ENCODE assay signal across 8 cellular contexts in the genomic region with DNA sequence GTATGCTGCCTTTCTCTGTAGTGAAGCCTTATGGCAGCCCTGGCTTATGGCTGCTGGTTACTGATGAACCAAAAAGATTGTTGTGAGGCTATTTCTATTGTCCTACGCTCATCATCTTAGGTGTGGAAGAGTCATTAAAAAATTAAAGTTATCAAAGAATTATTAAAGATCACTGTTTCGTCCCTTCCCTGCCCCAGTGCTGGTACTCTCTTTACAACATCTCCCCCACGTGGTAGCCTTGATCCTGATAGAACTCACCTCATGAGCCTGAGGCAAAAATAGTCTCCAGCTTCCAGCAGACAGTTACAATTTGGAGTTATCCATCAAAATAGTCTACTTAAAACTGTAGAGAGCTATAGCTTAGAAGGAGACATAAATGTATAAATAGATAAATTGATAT.
DNase-seq lines count a peak whose midpoint lies in the region; TF ChIP-seq lines count a peak whose summit lies in the region.

No MANE protein-coding gene starts in this region.

- TF ChIP-seq CTCF in GM10248 (IDR thresholded peaks at IDR 0.05; ENCODE audit: control extremely low read depth, extremely low read depth, low read depth, missing control alignments) (peak; percentile 58), GM20000 (IDR thresholded peaks at IDR 0.05; ENCODE audit: extremely low read depth, missing control alignments) (peak; percentile 61), fibroblast of pulmonary artery (IDR thresholded peaks at IDR 0.05; ENCODE audit: low read length, missing control alignments) (peak; percentile 38)

- intact Hi-C loops in activated CD4-positive, alpha-beta memory T cell treated with anti-CD3 and anti-CD28 coated beads for 36 hours (cut with micrococcal nuclease): loop anchor here (2.0 kb wide), 1 partner anchor 130 kb away; no protein-coding TSS in a partner anchor

- DNase-seq in GM10248 (ENCODE audit: extremely low spot score) (peak; percentile 38), GM20000 (ENCODE audit: low spot score) (peak; percentile 35), HT-29 (ENCODE audit: low spot score) (peak; percentile 25), fibroblast of pulmonary artery (ENCODE audit: low read depth) (peak; percentile 21), NCI-H226 (no peak), NCI-H446 treated with DMSO at 0.1 percent for 48 hours (lab: John Stamatoyannopoulos, UW) (no peak), cortex of kidney (lab: John Stamatoyannopoulos, UW) (no peak)
- DNase-seq in activated CD4-positive, alpha-beta memory T cell treated with anti-CD3 and anti-CD28 coated beads for 36 hours: no peak

- no peaks in the 10 kb centered on the region for H3K27me3 Mint-ChIP-seq in activated CD4-positive, alpha-beta memory T cell treated with anti-CD3 and anti-CD28 coated beads for 36 hours

- POLR2A ChIA-PET in GM10248 (lab: Yijun Ruan, JAX): no interaction called here
- POLR2A ChIA-PET in activated CD4-positive, alpha-beta memory T cell treated with anti-CD3 and anti-CD28 coated beads for 36 hours (lab: Charles Lee): no interaction called here

- no peak overlapping the region for H3K4me3 ChIP-seq in fibroblast of pulmonary artery (replicated peaks; ENCODE audit: low read depth, low read length)

- no peak overlapping the region for H3K4me3 Mint-ChIP-seq in activated CD4-positive, alpha-beta memory T cell treated with anti-CD3 and anti-CD28 coated beads for 36 hours

- H3K4me1 Mint-ChIP-seq in activated CD4-positive, alpha-beta memory T cell treated with anti-CD3 and anti-CD28 coated beads for 36 hours (ENCODE audit: low read depth): no peaks in the 10 kb centered on the region

- no peak overlapping the region for H3K27ac Mint-ChIP-seq in activated CD4-positive, alpha-beta memory T cell treated with anti-CD3 and anti-CD28 coated beads for 36 hours

- CTCF ChIA-PET in GM10248 (lab: Yijun Ruan, JAX): interaction anchor here (0.6 to 7.3 kb wide), 40 partner anchors 9 to 975 kb away, joined by 3 to 85 read pairs (median 4); no protein-coding TSS in a partner anchor
- CTCF ChIA-PET in activated CD4-positive, alpha-beta memory T cell treated with anti-CD3 and anti-CD28 coated beads for 36 hours (lab: Charles Lee): interaction anchor here (0.6 to 1.3 kb wide), 6 partner anchors 52 to 318 kb away, joined by 3 to 7 read pairs (median 3); no protein-coding TSS in a partner anchor

- H3K9me3 Mint-ChIP-seq in activated CD4-positive, alpha-beta memory T cell treated with anti-CD3 and anti-CD28 coated beads for 36 hours: no peaks in the 10 kb centered on the region

- H3K36me3 Mint-ChIP-seq in activated CD4-positive, alpha-beta memory T cell treated with anti-CD3 and anti-CD28 coated beads for 36 hours: no peaks in the 10 kb centered on the region

Comparison
In these comparisons a context has a peak if more than half of its experiments do, and no peak if none do; other contexts are left out.
1. DNase-seq: peak in GM10248 (single experiment), GM20000 (single experiment), HT-29 (single experiment) and fibroblast of pulmonary artery (single experiment); none in activated CD4-positive, alpha-beta memory T cell treated with anti-CD3 and anti-CD28 coated beads for 36 hours (single experiment), NCI-H226 (single experiment), NCI-H446 treated with DMSO at 0.1 percent for 48 hours (single experiment) and cortex of kidney (single experiment).
2. Peak in every context shown above with its lines, with median percentiles within 50 percentile points of each other: CTCF ChIP-seq.